ENCODE assay signal across 7 cellular contexts in the genomic region with DNA sequence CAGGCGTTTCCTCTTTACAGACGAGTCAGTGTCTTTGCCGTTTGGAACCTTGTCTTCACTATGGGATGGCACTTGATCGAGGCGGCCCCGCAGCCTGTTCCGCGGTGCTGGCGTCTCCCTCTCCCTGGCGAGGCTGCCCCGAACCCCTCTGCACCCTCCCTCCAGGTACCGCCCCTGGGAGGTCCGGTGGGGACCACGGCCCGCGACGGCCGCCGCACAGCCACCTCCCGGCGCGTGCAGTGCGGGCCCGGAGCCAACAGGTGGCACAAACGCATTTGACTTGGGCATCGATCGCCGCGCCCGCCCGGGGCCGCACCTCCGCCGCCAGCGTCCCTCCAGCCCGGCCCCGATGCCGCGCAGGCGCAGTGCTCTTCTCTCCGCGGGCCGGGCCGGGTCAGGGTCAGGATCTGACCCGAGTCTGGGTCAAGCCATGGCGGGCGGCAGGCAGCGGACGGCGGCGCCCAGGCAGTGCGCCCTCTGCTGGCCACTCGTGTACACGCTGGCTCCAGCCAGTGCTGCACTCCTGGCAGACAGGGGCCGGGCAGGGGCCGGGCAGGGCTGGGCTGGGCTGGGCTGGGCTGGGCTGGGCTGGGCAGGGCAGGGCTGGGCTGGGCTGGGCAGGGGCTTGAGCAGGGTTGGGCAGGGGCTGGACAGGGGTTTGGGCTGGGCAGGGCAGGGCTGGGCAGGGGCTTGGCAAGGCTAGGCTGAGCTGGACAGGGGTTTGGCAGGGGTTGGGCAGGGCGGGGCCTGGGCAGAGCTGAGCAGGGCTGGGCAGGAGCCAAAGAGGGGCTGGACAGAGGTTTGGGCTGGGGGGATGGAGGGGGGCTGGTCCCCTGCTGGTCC.
A peak's percentile ranks its signal among the peaks of the same experiment; 100 is the strongest.
DNase-seq lines count a peak whose midpoint lies in the region; ATAC-seq and TF ChIP-seq lines count a peak whose summit lies in the region.

No MANE protein-coding gene starts in this region.

- POLR2A ChIA-PET in WTC11 (lab: Charles Lee): no interaction called here

- ATAC-seq in HG02610 (IDR thresholded peaks at IDR 0.05; ENCODE audit: unreplicated experiment): peak; percentile 92
- peak; percentile 91 for ATAC-seq in WTC11

- H3K36me3 ChIP-seq in kidney epithelial cell (ENCODE audit: control insufficient read depth, insufficient read depth, low read length): no peaks in the 10 kb centered on the region

- TF ChIP-seq CTCF in GM13977 (IDR thresholded peaks at IDR 0.05; ENCODE audit: extremely low read depth, insufficient read depth, missing control alignments): peak; percentile 93
- peak; percentile 85 for TF ChIP-seq CTCF in WTC11 (IDR thresholded peaks at IDR 0.05)
- peak; percentile 53 for TF ChIP-seq CTCF in kidney epithelial cell (IDR thresholded peaks at IDR 0.05; ENCODE audit: insufficient read depth, low read length, poor library complexity, severe bottlenecking)

- peaks cover 9% of the 10 kb centered on the region for H3K27me3 ChIP-seq in kidney epithelial cell (ENCODE audit: control insufficient read depth, insufficient read depth, low read length)

- H3K9me3 Mint-ChIP-seq in WTC11: no peaks in the 10 kb centered on the region

- CTCF ChIA-PET in WTC11 (lab: Charles Lee): interaction anchor here (0.6 to 1.9 kb wide), 15 partner anchors 14 to 333 kb away, joined by 3 to 19 read pairs (median 3); no protein-coding TSS in a partner anchor

- H3K36me3 Mint-ChIP-seq in WTC11: no peaks in the 10 kb centered on the region

- DNase-seq in GM13977 (ENCODE audit: low spot score): peak; percentile 93
- peak; percentile 78 for DNase-seq in NCI-H1105 (lab: John Stamatoyannopoulos, UW)
- DNase-seq in WTC11 (ENCODE audit: low spot score): peak; percentile 93
- peak in 48 of 61 donors; percentile 3 to 76 (median 38) for DNase-seq in caudate nucleus (lab: John Stamatoyannopoulos, UW)
- DNase-seq in kidney epithelial cell (ENCODE audit: low read depth): no peak
- peak; percentile 30 for DNase-seq in stimulated activated CD4-positive, alpha-beta T cell treated with anti-CD3 and anti-CD28 coated beads, Interleukin-2, amount 100 ng/mL, for 4 hours (ENCODE audit: low read depth)

- H3K4me3 Mint-ChIP-seq in WTC11: peak overlapping the region; percentile 62

- H3K27me3 Mint-ChIP-seq in WTC11 (ENCODE audit: low read depth): peaks cover 3% of the 10 kb centered on the region; the same call in 1 of the 2 replicates

- in situ Hi-C loops in GM13977 (cut with MboI; ENCODE audit: low pct_unique_long_range_greater_than_20kb, low sequenced_read_pairs, unreplicated experiment): no loop called here

- no peak overlapping the region for H3K27ac Mint-ChIP-seq in WTC11

- peak overlapping the region; percentile 18 for H3K4me3 ChIP-seq in kidney epithelial cell (ENCODE audit: low read depth, low read length)

- peaks cover 4% of the 10 kb centered on the region; the same call in 1 of the 2 replicates for H3K4me1 Mint-ChIP-seq in WTC11

- no peak overlapping the region for H3K27ac ChIP-seq in caudate nucleus (ENCODE audit: low read depth, low read length)

TF ChIP-seq in WTC11, 78 proteins besides CTCF, POLR2A, EP300 and RAD21 (continues in another document):
- TF ChIP-seq GABPB1 (CRISPR knock-in tag; IDR thresholded peaks at IDR 0.05): no peak
- TF ChIP-seq FOXP1 (CRISPR knock-in tag; IDR thresholded peaks at IDR 0.05; ENCODE audit: borderline replicate concordance): peak; percentile 58; the same call in 1 of the 2 replicates
- TF ChIP-seq, protein P1, sequence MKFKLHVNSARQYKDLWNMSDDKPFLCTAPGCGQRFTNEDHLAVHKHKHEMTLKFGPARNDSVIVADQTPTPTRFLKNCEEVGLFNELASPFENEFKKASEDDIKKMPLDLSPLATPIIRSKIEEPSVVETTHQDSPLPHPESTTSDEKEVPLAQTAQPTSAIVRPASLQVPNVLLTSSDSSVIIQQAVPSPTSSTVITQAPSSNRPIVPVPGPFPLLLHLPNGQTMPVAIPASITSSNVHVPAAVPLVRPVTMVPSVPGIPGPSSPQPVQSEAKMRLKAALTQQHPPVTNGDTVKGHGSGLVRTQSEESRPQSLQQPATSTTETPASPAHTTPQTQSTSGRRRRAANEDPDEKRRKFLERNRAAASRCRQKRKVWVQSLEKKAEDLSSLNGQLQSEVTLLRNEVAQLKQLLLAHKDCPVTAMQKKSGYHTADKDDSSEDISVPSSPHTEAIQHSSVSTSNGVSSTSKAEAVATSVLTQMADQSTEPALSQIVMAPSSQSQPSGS (CRISPR knock-in tag; IDR thresholded peaks at IDR 0.05; ENCODE audit: borderline replicate concordance, low read depth): no peak
- TF ChIP-seq, protein P2, sequence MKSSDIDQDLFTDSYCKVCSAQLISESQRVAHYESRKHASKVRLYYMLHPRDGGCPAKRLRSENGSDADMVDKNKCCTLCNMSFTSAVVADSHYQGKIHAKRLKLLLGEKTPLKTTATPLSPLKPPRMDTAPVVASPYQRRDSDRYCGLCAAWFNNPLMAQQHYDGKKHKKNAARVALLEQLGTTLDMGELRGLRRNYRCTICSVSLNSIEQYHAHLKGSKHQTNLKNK (CRISPR knock-in tag; IDR thresholded peaks at IDR 0.05): no peak
- TF ChIP-seq SOX15 (CRISPR knock-in tag; IDR thresholded peaks at IDR 0.05): no peak
- TF ChIP-seq SP1 (CRISPR knock-in tag; conservative IDR thresholded peaks at IDR 0.05): 0 out of 2 replicates have a peak, but pooled peaks have one; percentile 48
- TF ChIP-seq, protein P3, sequence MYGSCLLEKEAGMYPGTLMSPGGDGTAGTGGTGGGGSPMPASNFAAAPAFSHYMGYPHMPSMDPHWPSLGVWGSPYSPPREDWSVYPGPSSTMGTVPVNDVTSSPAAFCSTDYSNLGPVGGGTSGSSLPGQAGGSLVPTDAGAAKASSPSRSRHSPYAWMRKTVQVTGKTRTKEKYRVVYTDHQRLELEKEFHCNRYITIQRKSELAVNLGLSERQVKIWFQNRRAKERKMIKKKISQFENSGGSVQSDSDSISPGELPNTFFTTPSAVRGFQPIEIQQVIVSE (CRISPR knock-in tag; IDR thresholded peaks at IDR 0.05; ENCODE audit: borderline replicate concordance): no peak
- TF ChIP-seq, protein P4, sequence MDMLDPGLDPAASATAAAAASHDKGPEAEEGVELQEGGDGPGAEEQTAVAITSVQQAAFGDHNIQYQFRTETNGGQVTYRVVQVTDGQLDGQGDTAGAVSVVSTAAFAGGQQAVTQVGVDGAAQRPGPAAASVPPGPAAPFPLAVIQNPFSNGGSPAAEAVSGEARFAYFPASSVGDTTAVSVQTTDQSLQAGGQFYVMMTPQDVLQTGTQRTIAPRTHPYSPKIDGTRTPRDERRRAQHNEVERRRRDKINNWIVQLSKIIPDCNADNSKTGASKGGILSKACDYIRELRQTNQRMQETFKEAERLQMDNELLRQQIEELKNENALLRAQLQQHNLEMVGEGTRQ (CRISPR knock-in tag; IDR thresholded peaks at IDR 0.05): peak; percentile 45; the same call in 1 of the 2 replicates
- TF ChIP-seq, protein P5, sequence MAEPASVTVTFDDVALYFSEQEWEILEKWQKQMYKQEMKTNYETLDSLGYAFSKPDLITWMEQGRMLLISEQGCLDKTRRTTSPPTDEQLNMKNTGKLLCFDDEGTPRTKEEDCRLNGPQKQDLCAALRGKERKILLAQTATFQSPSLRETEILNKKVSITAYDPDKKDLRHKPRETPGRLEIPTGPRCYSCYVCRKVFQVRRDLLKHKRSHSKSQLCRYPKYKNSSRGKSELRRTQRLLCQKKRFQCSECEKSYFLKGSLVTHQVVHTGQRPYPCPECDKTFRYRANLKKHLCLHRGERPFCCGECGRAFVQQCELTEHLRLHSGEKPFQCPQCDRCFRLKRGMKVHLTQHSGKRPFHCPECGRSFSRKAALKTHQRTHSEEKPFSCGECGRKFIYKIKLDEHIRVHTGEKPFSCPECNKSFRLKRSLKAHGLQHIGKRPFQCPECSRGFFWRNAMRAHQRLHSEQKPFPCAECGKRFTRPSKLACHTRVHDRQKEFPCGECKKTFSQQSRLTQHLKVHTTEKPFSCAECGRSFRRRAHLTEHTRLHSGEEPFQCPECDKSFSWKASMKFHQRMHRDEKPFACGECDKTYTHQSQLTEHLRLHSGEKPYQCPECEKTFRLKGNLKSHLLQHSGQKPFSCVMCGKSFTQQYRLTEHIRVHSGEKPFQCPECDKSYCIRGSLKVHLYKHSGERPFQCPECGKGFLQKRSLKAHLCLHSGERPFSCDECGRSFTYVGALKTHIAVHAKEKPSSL (CRISPR knock-in tag; conservative IDR thresholded peaks at IDR 0.05): no peak
- no peak for TF ChIP-seq ATF1 (CRISPR knock-in tag; IDR thresholded peaks at IDR 0.05)
- TF ChIP-seq NR2C2 (CRISPR knock-in tag; IDR thresholded peaks at IDR 0.05): no peak
- TF ChIP-seq ZNF138 (CRISPR knock-in tag; conservative IDR thresholded peaks at IDR 0.05): peak; percentile 87
- TF ChIP-seq, protein P6, sequence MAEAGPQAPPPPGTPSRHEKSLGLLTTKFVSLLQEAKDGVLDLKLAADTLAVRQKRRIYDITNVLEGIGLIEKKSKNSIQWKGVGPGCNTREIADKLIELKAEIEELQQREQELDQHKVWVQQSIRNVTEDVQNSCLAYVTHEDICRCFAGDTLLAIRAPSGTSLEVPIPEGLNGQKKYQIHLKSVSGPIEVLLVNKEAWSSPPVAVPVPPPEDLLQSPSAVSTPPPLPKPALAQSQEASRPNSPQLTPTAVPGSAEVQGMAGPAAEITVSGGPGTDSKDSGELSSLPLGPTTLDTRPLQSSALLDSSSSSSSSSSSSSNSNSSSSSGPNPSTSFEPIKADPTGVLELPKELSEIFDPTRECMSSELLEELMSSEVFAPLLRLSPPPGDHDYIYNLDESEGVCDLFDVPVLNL (CRISPR knock-in tag; IDR thresholded peaks at IDR 0.05; ENCODE audit: borderline replicate concordance, low read depth): no peak
- TF ChIP-seq, protein P7, sequence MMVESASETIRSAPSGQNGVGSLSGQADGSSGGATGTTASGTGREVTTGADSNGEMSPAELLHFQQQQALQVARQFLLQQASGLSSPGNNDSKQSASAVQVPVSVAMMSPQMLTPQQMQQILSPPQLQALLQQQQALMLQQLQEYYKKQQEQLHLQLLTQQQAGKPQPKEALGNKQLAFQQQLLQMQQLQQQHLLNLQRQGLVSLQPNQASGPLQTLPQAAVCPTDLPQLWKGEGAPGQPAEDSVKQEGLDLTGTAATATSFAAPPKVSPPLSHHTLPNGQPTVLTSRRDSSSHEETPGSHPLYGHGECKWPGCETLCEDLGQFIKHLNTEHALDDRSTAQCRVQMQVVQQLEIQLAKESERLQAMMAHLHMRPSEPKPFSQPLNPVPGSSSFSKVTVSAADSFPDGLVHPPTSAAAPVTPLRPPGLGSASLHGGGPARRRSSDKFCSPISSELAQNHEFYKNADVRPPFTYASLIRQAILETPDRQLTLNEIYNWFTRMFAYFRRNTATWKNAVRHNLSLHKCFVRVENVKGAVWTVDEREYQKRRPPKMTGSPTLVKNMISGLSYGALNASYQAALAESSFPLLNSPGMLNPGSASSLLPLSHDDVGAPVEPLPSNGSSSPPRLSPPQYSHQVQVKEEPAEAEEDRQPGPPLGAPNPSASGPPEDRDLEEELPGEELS (CRISPR knock-in tag; IDR thresholded peaks at IDR 0.05): peak; percentile 60; the same call in 1 of the 2 replicates
- peak; percentile 60; the same call in 1 of the 2 replicates for TF ChIP-seq FOXK1 (CRISPR knock-in tag; IDR thresholded peaks at IDR 0.05)
- TF ChIP-seq CBFB (CRISPR knock-in tag; IDR thresholded peaks at IDR 0.05; ENCODE audit: low read depth): no peak
